8 cellular contexts compared by ENCODE assay signal in genomic region chr1:150234309-150234646, GRCh38. TPM values are rescaled to one million over a fixed set of nuclear protein-coding genes. Genes with fewer than 3 reads are reported as not detected.
A peak's percentile ranks its signal among the peaks of the same experiment; 100 is the strongest.
DNase-seq lines count a peak whose midpoint lies in the region; ATAC-seq and TF ChIP-seq lines count a peak whose summit lies in the region.

No MANE protein-coding gene starts in this region.

- DNase-seq in RWPE1 (ENCODE audit: low spot score): no peak
- DNase-seq in foreskin keratinocyte: no peak
- DNase-seq in retinal pigment epithelial cell (ENCODE audit: low read depth): no peak
- DNase-seq in DMS153 treated with DMSO at 0.1 percent for 48 hours (lab: John Stamatoyannopoulos, UW; ENCODE audit: unreplicated experiment): no peak
- no peak for DNase-seq in NCI-H2227 (lab: John Stamatoyannopoulos, UW; ENCODE audit: unreplicated experiment)
- no peak for DNase-seq in DMS 273 (lab: John Stamatoyannopoulos, UW; ENCODE audit: unreplicated experiment)
- no peak for DNase-seq in NAMALWA (ENCODE audit: low spot score)

- CTCF ChIA-PET in RWPE1 (lab: Yijun Ruan, JAX): interaction anchor here (1.8 kb wide), 1 partner anchor 9 kb away, joined by 6 read pairs; no protein-coding TSS in a partner anchor

- TF ChIP-seq CTCF in RWPE1 (conservative IDR thresholded peaks at IDR 0.05; ENCODE audit: low read depth): no peak
- no peak for TF ChIP-seq CTCF in foreskin keratinocyte (conservative IDR thresholded peaks at IDR 0.05)
- no peak for TF ChIP-seq CTCF in retinal pigment epithelial cell (conservative IDR thresholded peaks at IDR 0.05; ENCODE audit: low read depth, low read length)

- H3K27ac ChIP-seq in RWPE1: peak overlapping the region; percentile 96
- peak overlapping the region; percentile 74 for H3K27ac ChIP-seq in foreskin keratinocyte

- ATAC-seq in GM19438 (IDR thresholded peaks at IDR 0.05; ENCODE audit: low read depth, unreplicated experiment): peak; percentile 0
- ATAC-seq in foreskin keratinocyte: no peak

- H3K27me3 ChIP-seq in foreskin keratinocyte: no peaks in the 10 kb centered on the region

- POLR2A ChIA-PET in RWPE1 (lab: Yijun Ruan, JAX; ENCODE audit: low non-redundant PET): no interaction called here

- H3K4me1 ChIP-seq in foreskin keratinocyte: peaks cover 12% of the 10 kb centered on the region

- peak overlapping the region; percentile 98 for H3K4me3 ChIP-seq in retinal pigment epithelial cell (ENCODE audit: low read length)

RNA-seq across cellular contexts. Expression of gene ANP32E, which starts 1.6 kb away (rescaled TPM):
- total RNA-seq in foreskin keratinocyte: 37.1 and 49.4 TPM in 2 replicates
- 24.1 and 32.9 TPM in 2 replicates for polyA plus RNA-seq in foreskin keratinocyte

RNA-seq across cellular contexts. Expression of gene CA14, which starts 23.3 kb away (rescaled TPM):
- 0.37 and 0.60 TPM in 2 replicates for total RNA-seq in foreskin keratinocyte
- 0.66 and 0.72 TPM in 2 replicates for polyA plus RNA-seq in foreskin keratinocyte

RNA-seq across cellular contexts. Expression of gene APH1A, which starts 34.5 kb away (rescaled TPM):
- total RNA-seq in foreskin keratinocyte: 138 and 153 TPM in 2 replicates
- polyA plus RNA-seq in foreskin keratinocyte: 142 and 166 TPM in 2 replicates

RNA-seq across cellular contexts. Expression of gene C1orf54, which starts 38.3 kb away (rescaled TPM):
- total RNA-seq in foreskin keratinocyte: 0.48 and 0.85 TPM in 2 replicates
- polyA plus RNA-seq in foreskin keratinocyte: 0.72 and 0.80 TPM in 2 replicates

RNA-seq across cellular contexts. Expression of gene CIART, which starts 48.1 kb away (rescaled TPM):
- 4.8 and 6.2 TPM in 2 replicates for total RNA-seq in foreskin keratinocyte
- 4.7 and 6.7 TPM in 2 replicates for polyA plus RNA-seq in foreskin keratinocyte
